Comparison of ENCODE assay signal across 18 cellular contexts in genomic region chr9:93258818-93259489, GRCh38.
DNase-seq lines count a peak whose midpoint lies in the region; ATAC-seq, FAIRE-seq and TF ChIP-seq lines count a peak whose summit lies in the region.
"Had no signal": no experiment of that assay in that cellular context is flagged by ENCODE, and none has a peak within 500 bp of the region (broad histone marks: within the 10 kb centered on the region; RNA-seq: fewer than 3 reads in every experiment).

No MANE protein-coding gene starts in this region.

- WGBS in testis, 2 donors, result 90 to 93% methylated on average over 30 to 33 of the region's 33 CpGs

- peaks cover 8% of the 10 kb centered on the region; the same call in 1 of the 2 replicates for H3K36me3 Mint-ChIP-seq in WTC11
- H3K36me3 Mint-ChIP-seq: CD8-positive, alpha-beta memory T cell; immature natural killer cell had no signal

- no peak for TF ChIP-seq POLR2A in testis (IDR thresholded peaks at IDR 0.05)

- POLR2A ChIA-PET in WTC11 (lab: Charles Lee), result no interaction called here

- H3K9me3 Mint-ChIP-seq in WTC11, result no peaks in the 10 kb centered on the region
- H3K9me3 Mint-ChIP-seq: CD8-positive, alpha-beta memory T cell; immature natural killer cell; nephron had no signal

- intact Hi-C loops in left lung (cut with DNase I), result no loop called here
- intact Hi-C loops in testis (cut with DNase I; ENCODE audit: low total_unique reads), result no loop called here

- no peak for TF ChIP-seq CTCF in WTC11 (IDR thresholded peaks at IDR 0.05)
- no peak for TF ChIP-seq CTCF in left lung (IDR thresholded peaks at IDR 0.05)
- TF ChIP-seq CTCF in testis (IDR thresholded peaks at IDR 0.05), result no peak

- H3K27ac ChIP-seq in left lung, result no peak overlapping the region
- H3K27ac ChIP-seq in testis, result no peak overlapping the region
- H3K27ac ChIP-seq: esophagus squamous epithelium had no signal

- no peak overlapping the region for H3K4me3 Mint-ChIP-seq in WTC11
- H3K4me3 Mint-ChIP-seq: CD8-positive, alpha-beta memory T cell; immature natural killer cell; nephron had no signal

- DNase-seq in activated effector memory CD4-positive, alpha-beta T cell treated with anti-CD3 and anti-CD28 coated beads, Interleukin-2, amount 50 U/mL, for 16 hours, result peak; percentile 52
- no peak for DNase-seq in activated effector memory CD4-positive, alpha-beta T cell treated with Interleukin-2 at 50 U/mL for 16 hours
- DNase-seq in WTC11 (ENCODE audit: low spot score) (peak; percentile 10), left lung (peak; percentile 20 to 62), testis (peak; percentile 9), urothelium cell line (ENCODE audit: low spot score) (no peak), hepatic stellate cell (ENCODE audit: low spot score) (no peak)
- DNase-seq: EL; esophagus squamous epithelium; immature natural killer cell; mesendoderm; NCI-H187; NCI-H345; stimulated activated naive CD8-positive, alpha-beta T cell treated with anti-CD3 and anti-CD28 coated beads, Interleukin-15, Interleukin-2, amounts not matched to agents 100 U/mL and 50 U/mL, for 24 hours had no signal

- no peaks in the 10 kb centered on the region for H3K9me3 ChIP-seq in left lung
- H3K9me3 ChIP-seq in testis, result no peaks in the 10 kb centered on the region
- H3K9me3 ChIP-seq: esophagus squamous epithelium had no signal

- no peak overlapping the region for H3K27ac Mint-ChIP-seq in WTC11
- H3K27ac Mint-ChIP-seq: CD8-positive, alpha-beta memory T cell; immature natural killer cell; nephron had no signal

- H3K27me3 ChIP-seq in left lung, result peaks cover 0 to 6% of the 10 kb centered on the region in 2 donors
- H3K27me3 ChIP-seq in testis, result no peaks in the 10 kb centered on the region
- H3K27me3 ChIP-seq: esophagus squamous epithelium had no signal

- H3K27me3 Mint-ChIP-seq in WTC11 (ENCODE audit: low read depth), result no peaks in the 10 kb centered on the region

- H3K4me1 ChIP-seq in left lung, result no peaks in the 10 kb centered on the region
- H3K4me1 ChIP-seq in testis, result no peaks in the 10 kb centered on the region
- H3K4me1 ChIP-seq: esophagus squamous epithelium had no signal

- FAIRE-seq in urothelium cell line (lab: Jason Lieb, UNC), result no peak
- FAIRE-seq: bronchial epithelial cell had no signal

- H3K36me3 ChIP-seq in left lung (no peaks in the 10 kb centered on the region), testis (ENCODE audit: low read depth, missing control alignments) (no peaks in the 10 kb centered on the region)
- H3K36me3 ChIP-seq: esophagus squamous epithelium had no signal

- no peak for ATAC-seq in WTC11
- ATAC-seq in left lung, result no peak
- ATAC-seq in GM21390 (IDR thresholded peaks at IDR 0.05; ENCODE audit: unreplicated experiment), result no peak
- ATAC-seq: stimulated activated naive CD8-positive, alpha-beta T cell treated with anti-CD3 and anti-CD28 coated beads, Interleukin-15, Interleukin-2, amounts not matched to agents 100 U/mL and 50 U/mL, for 24 hours had no signal

- H3K4me1 Mint-ChIP-seq in WTC11, result no peaks in the 10 kb centered on the region
- H3K4me1 Mint-ChIP-seq: CD8-positive, alpha-beta memory T cell; nephron had no signal

- H3K4me3 ChIP-seq in left lung (no peak overlapping the region), testis (no peak overlapping the region)
- H3K4me3 ChIP-seq: esophagus squamous epithelium had no signal

- CTCF ChIA-PET in WTC11 (lab: Charles Lee), result interaction anchor here (0.6 kb wide), 1 partner anchor 95 kb away, joined by 3 read pairs; no protein-coding TSS in a partner anchor

TF ChIP-seq in WTC11, 78 proteins besides CTCF, POLR2A, EP300 and RAD21:
- TF ChIP-seq IRF2 (CRISPR knock-in tag; IDR thresholded peaks at IDR 0.05; ENCODE audit: borderline replicate concordance, low read depth) (no peak), PRDM15 (CRISPR knock-in tag; IDR thresholded peaks at IDR 0.05) (no peak)

Comparison
In these comparisons a context has a peak if more than half of its experiments do, and no peak if none do; other contexts are left out.
1. DNase-seq: peak in activated effector memory CD4-positive, alpha-beta T cell treated with anti-CD3 and anti-CD28 coated beads, Interleukin-2, amount 50 U/mL, for 16 hours (single experiment), WTC11 (single experiment), left lung (2 of 2) and testis (single experiment); none in activated effector memory CD4-positive, alpha-beta T cell treated with Interleukin-2 at 50 U/mL for 16 hours (single experiment), urothelium cell line (single experiment) and hepatic stellate cell (single experiment).